13 cellular contexts compared by ENCODE assay signal in the genomic region with DNA sequence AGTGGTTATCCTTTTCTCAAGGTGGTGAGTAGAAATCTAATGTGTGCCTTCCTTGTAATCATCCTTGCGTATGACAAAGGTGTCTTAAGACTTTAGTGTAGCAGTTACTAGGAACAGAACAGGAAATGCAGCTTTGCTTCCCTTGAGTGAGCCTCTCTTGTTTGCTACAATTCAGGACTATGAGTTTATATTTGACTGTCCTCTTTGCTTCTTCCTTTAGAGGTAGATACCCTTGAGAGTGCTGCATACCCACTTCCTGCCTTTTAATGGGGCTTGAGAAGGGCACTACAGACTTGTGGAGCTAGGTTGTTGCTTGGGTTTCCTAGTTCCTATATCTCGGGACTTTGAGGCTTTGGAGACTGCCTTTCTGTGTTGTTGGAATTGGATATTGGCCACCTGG. TPM values are rescaled to one million over a fixed set of nuclear protein-coding genes. Genes with fewer than 3 reads are reported as not detected.
A peak's percentile ranks its signal among the peaks of the same experiment; 100 is the strongest.
DNase-seq lines count a peak whose midpoint lies in the region; ATAC-seq, FAIRE-seq and TF ChIP-seq lines count a peak whose summit lies in the region.
"Had no signal": no experiment of that assay in that cellular context is flagged by ENCODE, and none has a peak within 500 bp of the region (broad histone marks: within the 10 kb centered on the region; RNA-seq: fewer than 3 reads in every experiment).

No MANE protein-coding gene starts in this region.

- H3K4me2 ChIP-seq in Loucy (ENCODE audit: low read depth, low read length, poor library complexity, severe bottlenecking) (peak overlapping the region; percentile 56), HepG2 (ENCODE audit: low read depth, low read length) (no peak overlapping the region)

- WGBS in HepG2 (ENCODE audit: low lambda C conversion rate) = 98% methylated on average over 2 of the region's 2 CpGs

- FAIRE-seq in HepG2 (lab: Jason Lieb, UNC) = no peak

- DNase-seq in mucosa of descending colon (no peak), NCI-H2171 (lab: John Stamatoyannopoulos, UW) (no peak), HepG2 (ENCODE audit: low spot score) (no peak), NOMO-1 (lab: John Stamatoyannopoulos, UW; ENCODE audit: unreplicated experiment in 2 of 2) (no peak), posterior vena cava (ENCODE audit: low spot score) (no peak)
- DNase-seq: DMS79, IMR-90, NCI-H524, T1000 had no signal

- H3F3A ChIP-seq in Loucy (ENCODE audit: low read depth) = peaks cover 5% of the 10 kb centered on the region; the same call in 1 of the 2 replicates

- TF ChIP-seq POLR2A in GM18505 (IDR thresholded peaks at IDR 0.05; ENCODE audit: borderline replicate concordance, extremely low read depth, insufficient read depth, insufficient read length) = no peak
- no peak for TF ChIP-seq POLR2A in HepG2 (IDR thresholded peaks at IDR 0.05; ENCODE audit: insufficient read depth in 1 of 2, low read depth in 2 of 2, low read length in 2 of 2)

- CTCF ChIA-PET in HepG2 (lab: Yijun Ruan, JAX; ENCODE audit: low intra/inter-chr PET ratio, low total read pairs) = no interaction called here

- no TSS peak for BruUV-seq in HepG2 (replicated peaks; lab: Mats Ljungman, UMichigan)

- H4K20me1 ChIP-seq in Loucy (ENCODE audit: insufficient read depth, low read length, poor library complexity, severe bottlenecking) (no peaks in the 10 kb centered on the region), HepG2 (ENCODE audit: insufficient read depth, low read length) (no peaks in the 10 kb centered on the region)

- H3K9me3 ChIP-seq in Loucy (ENCODE audit: insufficient read depth, low read depth, low read length) = no peaks in the 10 kb centered on the region
- no peaks in the 10 kb centered on the region for H3K9me3 ChIP-seq in mucosa of descending colon
- H3K9me3 ChIP-seq in HepG2 (ENCODE audit: low read length) = no peaks in the 10 kb centered on the region

- H3K4me3 ChIP-seq in Loucy (ENCODE audit: low read length, poor library complexity, severe bottlenecking) (peak overlapping the region; percentile 46), mucosa of descending colon (no peak overlapping the region), HepG2 (replicated peaks in 1 of 3; ENCODE audit: insufficient read depth in 1 of 3, low read depth in 2 of 3, low read length in 3 of 3) (no peak overlapping the region)

- no peak for TF ChIP-seq RAD21 in HepG2 (CRISPR knock-in tag; IDR thresholded peaks at IDR 0.05)

- peaks cover 26% of the 10 kb centered on the region for H3K4me1 ChIP-seq in Loucy (ENCODE audit: insufficient read depth, low read length, poor library complexity, severe bottlenecking)
- H3K4me1 ChIP-seq in mucosa of descending colon (ENCODE audit: low read depth) = no peaks in the 10 kb centered on the region
- no peaks in the 10 kb centered on the region for H3K4me1 ChIP-seq in HepG2 (ENCODE audit: insufficient read depth, low read length)

- no peak overlapping the region for H3K27ac ChIP-seq in HepG2 (ENCODE audit: extremely low read length, insufficient read depth, low read length)

- H3K9ac ChIP-seq in Loucy (ENCODE audit: low read depth, low read length, poor library complexity, severe bottlenecking) (peak overlapping the region; percentile 59), HepG2 (ENCODE audit: insufficient read depth, low read depth, low read length) (no peak overlapping the region)

- H3K79me2 ChIP-seq in Loucy (ENCODE audit: insufficient read depth, low read length) (no peaks in the 10 kb centered on the region; the same call in 1 of the 2 replicates), HepG2 (ENCODE audit: insufficient read depth, low read length) (no peaks in the 10 kb centered on the region)

- TF ChIP-seq CTCF in Loucy (conservative IDR thresholded peaks at IDR 0.05; ENCODE audit: low read length) (no peak), mucosa of descending colon (IDR thresholded peaks at IDR 0.05) (no peak), HepG2 (CRISPR knock-in tag; IDR thresholded peaks at IDR 0.05) (no peak)

- ATAC-seq in GM18505 (IDR thresholded peaks at IDR 0.05; ENCODE audit: unreplicated experiment) = peak; percentile 74
- peak; percentile 57 for ATAC-seq in GM21717 (IDR thresholded peaks at IDR 0.05; ENCODE audit: unreplicated experiment)
- ATAC-seq in mucosa of descending colon = peak; percentile 32
- no peak for ATAC-seq in HepG2

- H3K27me3 ChIP-seq in Loucy (ENCODE audit: insufficient read depth, low read length, poor library complexity, severe bottlenecking) (no peaks in the 10 kb centered on the region), HepG2 (ENCODE audit: control insufficient read depth in 1 of 2, insufficient read depth in 2 of 2, low read length in 2 of 2) (no peaks in the 10 kb centered on the region)

- in situ Hi-C loops in HepG2 (cut with HindIII; ENCODE audit: extremely low pct_ligation_motif_present, low pct_unique_long_range_greater_than_20kb) = no loop called here

- POLR2A ChIA-PET in HepG2 (lab: Yijun Ruan, JAX) = no interaction called here

- H3K36me3 ChIP-seq in Loucy (ENCODE audit: insufficient read depth, low read length) = peaks cover 17% of the 10 kb centered on the region; the same call in 1 of the 2 replicates
- peaks cover 3% of the 10 kb centered on the region for H3K36me3 ChIP-seq in mucosa of descending colon (ENCODE audit: low read depth)
- peaks cover 7 to 48% of the 10 kb centered on the region in 2 experiments for H3K36me3 ChIP-seq in HepG2 (replicated peaks in 1 of 2; ENCODE audit: control insufficient read depth in 1 of 2, insufficient read depth in 2 of 2, low read length in 2 of 2)

- H3K9me2 ChIP-seq in Loucy (replicated peaks; ENCODE audit: low read depth, low read length) = no peaks in the 10 kb centered on the region

- TF ChIP-seq EP300 in HepG2 (IDR thresholded peaks at IDR 0.05; ENCODE audit: low read depth in 2 of 2, low read length in 2 of 2) (no peak), HepG2 (CRISPR knock-in tag; IDR thresholded peaks at IDR 0.05; ENCODE audit: borderline replicate concordance) (no peak)

- intact Hi-C loops in mucosa of descending colon (cut with DNase I, micrococcal nuclease) = no loop called here
- intact Hi-C loops in HepG2 (cut with micrococcal nuclease; ENCODE audit: unreplicated experiment) = no loop called here
- intact Hi-C loops in posterior vena cava (cut with DNase I) = no loop called here

- H2AFZ ChIP-seq in Loucy (ENCODE audit: low read length) (no peak overlapping the region), HepG2 (ENCODE audit: low read length) (no peak overlapping the region)

TF ChIP-seq in HepG2, 621 proteins besides CTCF, POLR2A, EP300 and RAD21:
- no peak for TF ChIP-seq KDM5B (CRISPR knock-in tag; IDR thresholded peaks at IDR 0.05; ENCODE audit: borderline replicate concordance)
- no peak for TF ChIP-seq PHB2 (IDR thresholded peaks at IDR 0.05; ENCODE audit: partially characterized antibody)
- TF ChIP-seq ZNF367 (CRISPR knock-in tag; IDR thresholded peaks at IDR 0.05; ENCODE audit: borderline replicate concordance) = no peak
- TF ChIP-seq, protein P1, sequence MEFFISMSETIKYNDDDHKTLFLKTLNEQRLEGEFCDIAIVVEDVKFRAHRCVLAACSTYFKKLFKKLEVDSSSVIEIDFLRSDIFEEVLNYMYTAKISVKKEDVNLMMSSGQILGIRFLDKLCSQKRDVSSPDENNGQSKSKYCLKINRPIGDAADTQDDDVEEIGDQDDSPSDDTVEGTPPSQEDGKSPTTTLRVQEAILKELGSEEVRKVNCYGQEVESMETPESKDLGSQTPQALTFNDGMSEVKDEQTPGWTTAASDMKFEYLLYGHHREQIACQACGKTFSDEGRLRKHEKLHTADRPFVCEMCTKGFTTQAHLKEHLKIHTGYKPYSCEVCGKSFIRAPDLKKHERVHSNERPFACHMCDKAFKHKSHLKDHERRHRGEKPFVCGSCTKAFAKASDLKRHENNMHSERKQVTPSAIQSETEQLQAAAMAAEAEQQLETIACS (CRISPR knock-in tag; IDR thresholded peaks at IDR 0.05) = no peak
- no peak for TF ChIP-seq ZNF326 (CRISPR knock-in tag; IDR thresholded peaks at IDR 0.05; ENCODE audit: borderline replicate concordance)
- TF ChIP-seq KMT2B (CRISPR knock-in tag; IDR thresholded peaks at IDR 0.05) = no peak
- TF ChIP-seq, protein P2, sequence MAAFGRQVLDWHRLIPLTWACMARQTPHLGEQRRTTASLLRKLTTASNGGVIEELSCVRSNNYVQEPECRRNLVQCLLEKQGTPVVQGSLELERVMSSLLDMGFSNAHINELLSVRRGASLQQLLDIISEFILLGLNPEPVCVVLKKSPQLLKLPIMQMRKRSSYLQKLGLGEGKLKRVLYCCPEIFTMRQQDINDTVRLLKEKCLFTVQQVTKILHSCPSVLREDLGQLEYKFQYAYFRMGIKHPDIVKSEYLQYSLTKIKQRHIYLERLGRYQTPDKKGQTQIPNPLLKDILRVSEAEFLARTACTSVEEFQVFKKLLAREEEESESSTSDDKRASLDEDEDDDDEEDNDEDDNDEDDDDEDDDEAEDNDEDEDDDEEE (CRISPR knock-in tag; IDR thresholded peaks at IDR 0.05) = no peak

RNA-seq across cellular contexts. Expression of a gene that starts 3.8 kb away (rescaled TPM):
- total RNA-seq in mucosa of descending colon (not detected), HepG2 (2016; rRNA removed; fragmentation: Illumina TruSeq; extraction: Trizol) (not detected in 2 replicates), posterior vena cava (not detected)
- not detected in 2 replicates for total RNA-seq in HepG2 (2016; cell fraction: cytosol; rRNA removed; fragmentation: Illumina TruSeq; extraction: Trizol; ENCODE audit: low read depth)
- not detected in 2 replicates for total RNA-seq in HepG2 (2016; cell fraction: insoluble cytoplasmic fraction; rRNA removed; fragmentation: Illumina TruSeq; extraction: Trizol)
- not detected in 2 replicates for total RNA-seq in HepG2 (2016; cell fraction: membrane; rRNA removed; fragmentation: Illumina TruSeq; extraction: Trizol)
- total RNA-seq in HepG2 (2016; cell fraction: nucleus; rRNA removed; fragmentation: Illumina TruSeq; extraction: Trizol) = not detected in 2 replicates
- not detected in 2 replicates for polyA plus RNA-seq in HepG2 (2011; rRNA removed)
- polyA plus RNA-seq in HepG2 (2011; cell fraction: cytosol; rRNA removed) = not detected in 2 replicates
- not detected in 2 replicates for polyA plus RNA-seq in HepG2 (2011; cell fraction: nucleus; rRNA removed)
- polyA plus RNA-seq in HepG2 (2012) = 0.09 and 0.17 TPM in 2 replicates
- polyA plus RNA-seq in HepG2 (2016; cell fraction: cytosol; fragmentation: Illumina TruSeq; extraction: Trizol; ENCODE audit: low read depth) = not detected in 2 replicates
- polyA plus RNA-seq in HepG2 (2016; cell fraction: insoluble cytoplasmic fraction; fragmentation: Illumina TruSeq; extraction: Trizol; ENCODE audit: low read depth) = not detected in 2 replicates
- not detected in 2 replicates for polyA plus RNA-seq in HepG2 (2016; cell fraction: membrane; fragmentation: Illumina TruSeq; extraction: Trizol; ENCODE audit: low read depth)
- not detected in 2 replicates for polyA plus RNA-seq in HepG2 (2016; cell fraction: nucleus; fragmentation: Illumina TruSeq; extraction: Trizol; ENCODE audit: insufficient read depth, low read depth)
- polyA minus RNA-seq in HepG2 (2011; rRNA and poly(A)+ RNA removed; ENCODE audit: low replicate concordance) = not detected in 2 replicates
- polyA minus RNA-seq in HepG2 (2011; cell fraction: cytosol; rRNA and poly(A)+ RNA removed) = not detected in 2 replicates
- polyA minus RNA-seq in HepG2 (2011; cell fraction: nucleus; rRNA and poly(A)+ RNA removed) = 2.0 TPM in 1 of 2 replicates, not detected in the other
- total RNA-seq: IMR-90, osteocyte had no signal
- polyA plus RNA-seq: IMR-90 had no signal
